In the genomic region with DNA sequence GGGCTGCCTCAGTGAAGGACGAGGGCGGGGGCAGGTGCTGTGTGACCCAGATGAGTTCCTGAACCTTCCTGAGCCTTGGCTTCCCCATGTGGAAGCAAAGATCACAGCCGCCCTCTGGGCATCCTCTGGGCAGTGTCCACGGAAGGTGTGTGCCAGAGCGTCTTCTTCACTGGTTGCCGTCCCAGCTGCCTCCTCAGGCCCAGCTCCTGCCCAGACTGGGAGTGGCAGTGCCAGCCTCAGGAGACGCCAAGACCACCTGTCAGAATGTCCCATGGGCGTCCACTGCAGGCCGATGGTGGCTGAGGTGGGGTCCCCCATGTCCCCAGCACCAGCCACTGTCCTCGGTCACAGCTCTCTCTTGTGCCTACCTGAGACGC, we compare ENCODE assay signal across 1 cellular context.
TF ChIP-seq lines count a peak whose summit lies in the region.

No MANE protein-coding gene starts in this region.

TF ChIP-seq in WTC11, 78 proteins besides CTCF, POLR2A, EP300 and RAD21 (continued from another document):
- TF ChIP-seq, protein P1, sequence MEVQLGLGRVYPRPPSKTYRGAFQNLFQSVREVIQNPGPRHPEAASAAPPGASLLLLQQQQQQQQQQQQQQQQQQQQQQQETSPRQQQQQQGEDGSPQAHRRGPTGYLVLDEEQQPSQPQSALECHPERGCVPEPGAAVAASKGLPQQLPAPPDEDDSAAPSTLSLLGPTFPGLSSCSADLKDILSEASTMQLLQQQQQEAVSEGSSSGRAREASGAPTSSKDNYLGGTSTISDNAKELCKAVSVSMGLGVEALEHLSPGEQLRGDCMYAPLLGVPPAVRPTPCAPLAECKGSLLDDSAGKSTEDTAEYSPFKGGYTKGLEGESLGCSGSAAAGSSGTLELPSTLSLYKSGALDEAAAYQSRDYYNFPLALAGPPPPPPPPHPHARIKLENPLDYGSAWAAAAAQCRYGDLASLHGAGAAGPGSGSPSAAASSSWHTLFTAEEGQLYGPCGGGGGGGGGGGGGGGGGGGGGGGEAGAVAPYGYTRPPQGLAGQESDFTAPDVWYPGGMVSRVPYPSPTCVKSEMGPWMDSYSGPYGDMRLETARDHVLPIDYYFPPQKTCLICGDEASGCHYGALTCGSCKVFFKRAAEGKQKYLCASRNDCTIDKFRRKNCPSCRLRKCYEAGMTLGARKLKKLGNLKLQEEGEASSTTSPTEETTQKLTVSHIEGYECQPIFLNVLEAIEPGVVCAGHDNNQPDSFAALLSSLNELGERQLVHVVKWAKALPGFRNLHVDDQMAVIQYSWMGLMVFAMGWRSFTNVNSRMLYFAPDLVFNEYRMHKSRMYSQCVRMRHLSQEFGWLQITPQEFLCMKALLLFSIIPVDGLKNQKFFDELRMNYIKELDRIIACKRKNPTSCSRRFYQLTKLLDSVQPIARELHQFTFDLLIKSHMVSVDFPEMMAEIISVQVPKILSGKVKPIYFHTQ (CRISPR knock-in tag; IDR thresholded peaks at IDR 0.05), result no peak
- TF ChIP-seq, protein P2, sequence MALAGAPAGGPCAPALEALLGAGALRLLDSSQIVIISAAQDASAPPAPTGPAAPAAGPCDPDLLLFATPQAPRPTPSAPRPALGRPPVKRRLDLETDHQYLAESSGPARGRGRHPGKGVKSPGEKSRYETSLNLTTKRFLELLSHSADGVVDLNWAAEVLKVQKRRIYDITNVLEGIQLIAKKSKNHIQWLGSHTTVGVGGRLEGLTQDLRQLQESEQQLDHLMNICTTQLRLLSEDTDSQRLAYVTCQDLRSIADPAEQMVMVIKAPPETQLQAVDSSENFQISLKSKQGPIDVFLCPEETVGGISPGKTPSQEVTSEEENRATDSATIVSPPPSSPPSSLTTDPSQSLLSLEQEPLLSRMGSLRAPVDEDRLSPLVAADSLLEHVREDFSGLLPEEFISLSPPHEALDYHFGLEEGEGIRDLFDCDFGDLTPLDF (CRISPR knock-in tag; IDR thresholded peaks at IDR 0.05), result no peak
TF ChIP-seq in WTC11: peak in this region for 0.
